In genomic region chr10:60739581-60739980, GRCh38 we compare ENCODE assay signal across 13 cellular contexts. TPM values are rescaled to one million over a fixed set of nuclear protein-coding genes. Genes with fewer than 3 reads are reported as not detected.
"Had no signal": no experiment of that assay in that cellular context is flagged by ENCODE, and none has a peak within 500 bp of the region (broad histone marks: within the 10 kb centered on the region; RNA-seq: fewer than 3 reads in every experiment).

No MANE protein-coding gene starts in this region.

- H3K27ac ChIP-seq: ascending aorta, epithelial cell of prostate, left lung, sigmoid colon, testis had no signal

- H3K4me1 ChIP-seq: ascending aorta, left lung, sigmoid colon, testis had no signal

- H3K27me3 ChIP-seq: ascending aorta, testis had no signal

- DNase-seq: activated CD4-positive, alpha-beta memory T cell treated with anti-CD3 and anti-CD28 coated beads for 36 hours; activated gamma-delta T cell treated with Interleukin-2 at 50 U/mL for 16 hours; activated naive CD8-positive, alpha-beta T cell treated with anti-CD3 and anti-CD28 coated beads for 36 hours; activated T-cell treated with anti-CD3 and anti-CD28 coated beads, Interleukin-2, amount 50 U/mL, for 72 hours; caudate nucleus; effector memory CD8-positive, alpha-beta T cell; left lung; sigmoid colon; stimulated activated CD4-positive, alpha-beta T cell treated with anti-CD3 and anti-CD28 coated beads, Interleukin-4, amount 100 ng/mL, for 1 hour; stimulated activated CD8-positive, alpha-beta memory T cell treated with anti-CD3 and anti-CD28 coated beads, Interleukin-4, amount 100 ng/mL, for 48 hours; testis had no signal

- H3K4me3 ChIP-seq: ascending aorta, left lung, sigmoid colon, testis had no signal

- H3K9me3 ChIP-seq: ascending aorta, left lung, sigmoid colon, testis had no signal

- H3K36me3 ChIP-seq: ascending aorta, left lung, sigmoid colon had no signal

- ATAC-seq: activated T-cell treated with anti-CD3 and anti-CD28 coated beads, Interleukin-2, amount 50 U/mL, for 72 hours; effector memory CD8-positive, alpha-beta T cell; left lung had no signal

RNA-seq across cellular contexts. Expression of gene CDK1, which starts 38.7 kb away (rescaled TPM):
- total RNA-seq: ascending aorta had no signal
